11 cellular contexts compared by ENCODE assay signal in genomic region chr14:74239848-74240793, GRCh38. TPM values are rescaled to one million over a fixed set of nuclear protein-coding genes. Genes with fewer than 3 reads are reported as not detected.
DNase-seq lines count a peak whose midpoint lies in the region; ATAC-seq, FAIRE-seq and TF ChIP-seq lines count a peak whose summit lies in the region.
"Had no signal": no experiment of that assay in that cellular context is flagged by ENCODE, and none has a peak within 500 bp of the region (broad histone marks: within the 10 kb centered on the region; RNA-seq: fewer than 3 reads in every experiment).

No MANE protein-coding gene starts in this region.

- in situ Hi-C loops in GM12878 (cut with MboI): no loop called here

- TF ChIP-seq POLR2A in GM12878 (IDR thresholded peaks at IDR 0.05; ENCODE audit: low read depth, low read length): no peak

- intact Hi-C loops in GM12878 (cut with micrococcal nuclease; ENCODE audit: unreplicated experiment): no loop called here

- no peak for FAIRE-seq in GM12878 (lab: Jason Lieb, UNC)

- H2AFZ ChIP-seq in GM12878 (ENCODE audit: control insufficient read depth, low read depth, low read length): no peak overlapping the region

- peak overlapping the region; percentile 72 for H3K4me3 Mint-ChIP-seq in activated naive CD4-positive, alpha-beta T cell treated with anti-CD3 and anti-CD28 coated beads, Interleukin-2, amount 50 U/mL, for 24 hours

- SMC1A ChIA-PET in GM12878 (lab: Charles Lee; ENCODE audit: uncharacterized antibody, unreplicated experiment): no interaction called here

- H4K20me1 ChIP-seq in GM12878 (ENCODE audit: control insufficient read depth, insufficient read depth): no peaks in the 10 kb centered on the region

- no peaks in the 10 kb centered on the region for H3K79me2 ChIP-seq in GM12878 (ENCODE audit: control insufficient read depth, insufficient read depth, low read length)

- H3K36me3 ChIP-seq in GM12878 (ENCODE audit: control insufficient read depth in 2 of 2, insufficient read depth in 2 of 2, low read length in 1 of 2) (no peaks in the 10 kb centered on the region), thoracic aorta (no peaks in the 10 kb centered on the region)

- H3K27ac Mint-ChIP-seq in activated naive CD4-positive, alpha-beta T cell treated with anti-CD3 and anti-CD28 coated beads, Interleukin-2, amount 50 U/mL, for 24 hours: no peak overlapping the region

- H3K27ac ChIP-seq in GM12878 (ENCODE audit: control insufficient read depth, insufficient read depth) (no peak overlapping the region), thoracic aorta (peak overlapping the region in 1 of 2 donors; percentile 44)

- no peak for TF ChIP-seq EP300 in GM12878 (IDR thresholded peaks at IDR 0.05; ENCODE audit: borderline replicate concordance in 1 of 2, control insufficient read depth in 1 of 2, low read depth in 2 of 2, low read length in 2 of 2)

- H3K9me3 ChIP-seq in GM12878 (replicated peaks; ENCODE audit: control insufficient read depth, insufficient read depth, low read length) (no peaks in the 10 kb centered on the region), thoracic aorta (no peaks in the 10 kb centered on the region)

- peaks cover 24% of the 10 kb centered on the region for H3K4me1 Mint-ChIP-seq in activated naive CD4-positive, alpha-beta T cell treated with anti-CD3 and anti-CD28 coated beads, Interleukin-2, amount 50 U/mL, for 24 hours

- DNase-seq in activated naive CD4-positive, alpha-beta T cell treated with Interleukin-2 at 50 U/mL for 16 hours: no peak
- DNase-seq in GM12878 (ENCODE audit: low read depth, low spot score) (no peak), left lobe of liver (ENCODE audit: low spot score) (no peak), thoracic aorta (ENCODE audit: low spot score) (no peak), SKM-1 (lab: John Stamatoyannopoulos, UW; ENCODE audit: unreplicated experiment) (no peak)
- DNase-seq: NCI-H1436; stimulated activated CD4-positive, alpha-beta T cell treated with anti-CD3 and anti-CD28 coated beads, Interleukin-4, amount 100 ng/mL, for 1 hour had no signal

- POLR2A ChIA-PET in GM12878 (lab: Charles Lee): interaction anchor here (1.0 kb wide), 1 partner anchor 221 kb away, joined by 3 read pairs; the partner anchor contains the start of genes BBOF1 and ENTPD5

- peaks cover 59% of the 10 kb centered on the region for H3K27me3 Mint-ChIP-seq in activated naive CD4-positive, alpha-beta T cell treated with anti-CD3 and anti-CD28 coated beads, Interleukin-2, amount 50 U/mL, for 24 hours

- TF ChIP-seq CTCF in GM12878 (IDR thresholded peaks at IDR 0.05 in 2 of 3, conservative IDR thresholded peaks at IDR 0.05 in 1 of 3; ENCODE audit: control insufficient read depth in 2 of 3, extremely low read depth in 1 of 3, insufficient read depth in 1 of 3, low read depth in 3 of 3, low read length in 3 of 3): no peak
- no peak for TF ChIP-seq CTCF in thoracic aorta (IDR thresholded peaks at IDR 0.05)

- WGBS in GM12878 (ENCODE audit: insufficient coverage, insufficient replicate concordance, low lambda C conversion rate, missing lambda C conversion rate): 36% methylated on average over 94 of the region's 94 CpGs

- peaks cover 22 to 38% of the 10 kb centered on the region in 2 experiments for H3K27me3 ChIP-seq in GM12878 (replicated peaks in 1 of 2; ENCODE audit: control insufficient read depth in 2 of 2, insufficient read depth in 2 of 2, low read length in 1 of 2)
- H3K27me3 ChIP-seq in thoracic aorta (replicated peaks; ENCODE audit: insufficient read depth): peaks cover 36% of the 10 kb centered on the region

- H3K4me3 ChIP-seq in GM12878: no peak overlapping the region
- peak overlapping the region; percentile 69 for H3K4me3 ChIP-seq in thoracic aorta

- no peaks in the 10 kb centered on the region for H3K4me1 ChIP-seq in GM12878 (ENCODE audit: control insufficient read depth, insufficient read depth, low read length)
- peaks cover 12 to 27% of the 10 kb centered on the region in 2 donors for H3K4me1 ChIP-seq in thoracic aorta (ENCODE audit: control insufficient read depth in 1 of 2, low read depth in 2 of 2)

- RAD21 ChIA-PET in GM12878 (lab: Charles Lee; ENCODE audit: unreplicated experiment): no interaction called here

- CTCF ChIA-PET in GM12878 (lab: Yijun Ruan, JAX): no interaction called here

- 0 out of 2 replicates have a peak overlapping the region, but pooled peaks have one; percentile 41 for H3K4me2 ChIP-seq in GM12878 (ENCODE audit: control insufficient read depth, insufficient read depth)

- H3K9ac ChIP-seq in GM12878 (ENCODE audit: control insufficient read depth, insufficient read depth, low read length): no peak overlapping the region

- no peak for TF ChIP-seq RAD21 in GM12878 (IDR thresholded peaks at IDR 0.05; ENCODE audit: insufficient read depth, low read depth, low read length)

- BruUV-seq in GM12878 (replicated peaks; lab: Mats Ljungman, UMichigan): no TSS peak

- ATAC-seq in GM12878: no peak
- peak; percentile 25 for ATAC-seq in left lobe of liver
- ATAC-seq in thoracic aorta (ENCODE audit: insufficient number of reproducible peaks, low FRiP score, low read depth): no peak
- ATAC-seq in HG03159 (IDR thresholded peaks at IDR 0.05; ENCODE audit: unreplicated experiment): no peak
- no peak for ATAC-seq in HG02981 (IDR thresholded peaks at IDR 0.05; ENCODE audit: unreplicated experiment)

- H3K9me3 Mint-ChIP-seq in activated naive CD4-positive, alpha-beta T cell treated with anti-CD3 and anti-CD28 coated beads, Interleukin-2, amount 50 U/mL, for 24 hours: no peaks in the 10 kb centered on the region

- no peaks in the 10 kb centered on the region for H3K36me3 Mint-ChIP-seq in activated naive CD4-positive, alpha-beta T cell treated with anti-CD3 and anti-CD28 coated beads, Interleukin-2, amount 50 U/mL, for 24 hours

TF ChIP-seq in GM12878, 131 proteins besides CTCF, POLR2A, EP300 and RAD21:
- TF ChIP-seq POLR2AphosphoS2 (IDR thresholded peaks at IDR 0.05; ENCODE audit: low read depth, low read length) (no peak), SUZ12 (IDR thresholded peaks at IDR 0.05; ENCODE audit: unreplicated experiment) (peak; percentile 92), EZH2 (IDR thresholded peaks at IDR 0.05; ENCODE audit: borderline replicate concordance, control insufficient read depth, low read depth, low read length) (peak; percentile 65; the same call in 1 of the 2 replicates)

RNA-seq across cellular contexts. Expression of gene VSX2, which starts 0.9 kb away (rescaled TPM):
- total RNA-seq in GM12878 (2013; cell fraction: nucleolus; rRNA removed): not detected in 2 replicates
- total RNA-seq in GM12878 (2014; rRNA removed) (not detected in 2 replicates), GM12878 (2014; rRNA removed; fragmentation: Illumina TruSeq; extraction: Trizol) (not detected in 2 replicates), GM12878 (2021) (not detected in 2 replicates), left lobe of liver (not detected), thoracic aorta (not detected)
- polyA plus RNA-seq in GM12878 (2011; ENCODE audit: low read depth): not detected
- polyA plus RNA-seq in GM12878 (2011; rRNA removed) (0.04 TPM in 1 of 2 replicates, not detected in the other), GM12878 (2014; fragmentation: Illumina TruSeq; extraction: Trizol) (not detected in 2 replicates), GM12878 (2014; fragmentation: Nextera tagmentation; extraction: Ambion mirVana) (not detected), GM12878 (2014; rRNA removed) (0.05 TPM in 1 of 2 replicates, not detected in the other), GM12878 (2016; fragmentation: Nextera tagmentation; extraction: Ambion mirVana) (under 1 TPM in 1 of 2 experiments, not detected in 1; 0.05 TPM)
- 0.09 and 0.10 TPM in 2 replicates for polyA plus RNA-seq in GM12878 (2011; cell fraction: cytosol; rRNA removed)
- polyA plus RNA-seq in GM12878 (2011; cell fraction: nucleus; rRNA removed): 0.04 TPM in 1 of 2 replicates, not detected in the other
- 0.03 TPM in 1 of 2 replicates, not detected in the other for polyA plus RNA-seq in GM12878 (2012)
- 0.10 TPM in 1 of 2 replicates, not detected in the other for polyA minus RNA-seq in GM12878 (2011; rRNA and poly(A)+ RNA removed)
- not detected in 2 replicates for polyA minus RNA-seq in GM12878 (2011; cell fraction: cytosol; rRNA and poly(A)+ RNA removed)
- polyA minus RNA-seq in GM12878 (2011; cell fraction: nucleus; rRNA and poly(A)+ RNA removed): not detected in 2 replicates
- polyA plus RNA-seq: BJ had no signal
